ENCODE assay signal across 28 cellular contexts in the genomic region with DNA sequence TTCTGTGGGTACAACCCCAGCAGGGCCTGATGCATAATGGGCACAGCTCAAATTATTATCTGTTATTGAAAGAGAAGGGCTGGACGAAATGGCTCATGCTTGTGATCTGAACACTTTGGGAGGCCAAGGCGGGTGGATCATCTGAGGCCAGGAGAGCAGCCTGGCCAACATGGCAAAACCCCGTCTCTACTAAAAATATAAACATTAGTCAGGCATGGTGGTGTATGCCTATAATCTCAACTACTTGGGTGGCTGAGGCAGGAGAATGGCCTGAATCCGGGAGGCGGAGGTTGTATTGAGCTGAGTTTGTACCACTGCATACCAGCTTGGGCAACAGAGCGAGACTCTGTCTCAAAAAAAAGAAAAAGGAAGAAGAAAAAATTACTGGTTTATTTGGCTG.
"Had no signal": no experiment of that assay in that cellular context is flagged by ENCODE, and none has a peak within 500 bp of the region (broad histone marks: within the 10 kb centered on the region; RNA-seq: fewer than 3 reads in every experiment).

No MANE protein-coding gene starts in this region.

- H3K27ac ChIP-seq: parathyroid adenoma, spleen, tibial nerve, WERI-Rb-1 had no signal

- H3K4me3 Mint-ChIP-seq: activated CD4-positive, alpha-beta T cell treated with anti-CD3 and anti-CD28 coated beads, Interleukin-2, amount 10 ng/mL, durations not matched to agents 7 days and 5 days; activated CD8-positive, alpha-beta memory T cell treated with anti-CD3 and anti-CD28 coated beads, Interleukin-2, amount 10 ng/mL, durations not matched to agents 7 days and 5 days; activated CD8-positive, alpha-beta T cell treated with anti-CD3 and anti-CD28 coated beads for 36 hours; activated naive CD4-positive, alpha-beta T cell treated with anti-CD3 and anti-CD28 coated beads, Interleukin-2, amount 50 U/mL, for 24 hours; brain; nephron progenitor cell; T-helper 17 cell had no signal

- ATAC-seq: activated CD8-positive, alpha-beta memory T cell treated with anti-CD3 and anti-CD28 coated beads, Interleukin-2, amount 10 ng/mL, durations not matched to agents 7 days and 5 days; activated CD8-positive, alpha-beta T cell treated with anti-CD3 and anti-CD28 coated beads for 36 hours; mucosa of descending colon; T-helper 17 cell had no signal

- H3K4me1 ChIP-seq: parathyroid adenoma, tibial nerve had no signal

- H3K9ac ChIP-seq: parathyroid adenoma had no signal

- H3K27me3 Mint-ChIP-seq: activated CD4-positive, alpha-beta T cell treated with anti-CD3 and anti-CD28 coated beads, Interleukin-2, amount 10 ng/mL, durations not matched to agents 7 days and 5 days; activated CD8-positive, alpha-beta memory T cell treated with anti-CD3 and anti-CD28 coated beads, Interleukin-2, amount 10 ng/mL, durations not matched to agents 7 days and 5 days; activated CD8-positive, alpha-beta T cell treated with anti-CD3 and anti-CD28 coated beads for 36 hours; activated naive CD4-positive, alpha-beta T cell treated with anti-CD3 and anti-CD28 coated beads, Interleukin-2, amount 50 U/mL, for 24 hours; brain; T-helper 17 cell had no signal

- DNase-seq: activated CD4-positive, alpha-beta T cell treated with anti-CD3 and anti-CD28 coated beads, Interleukin-2, amount 10 ng/mL, durations not matched to agents 7 days and 5 days; activated CD4-positive, CD25-positive, alpha-beta regulatory T cell treated with anti-CD3 and anti-CD28 coated beads, Interleukin-2, amount 50 U/mL, for 72 hours; activated CD8-positive, alpha-beta memory T cell treated with anti-CD3 and anti-CD28 coated beads, Interleukin-2, amount 10 ng/mL, durations not matched to agents 7 days and 5 days; activated CD8-positive, alpha-beta T cell treated with anti-CD3 and anti-CD28 coated beads for 36 hours; activated gamma-delta T cell; activated T-cell treated with anti-CD3 and anti-CD28 coated beads for 4 hours; anterior cingulate cortex; central memory CD4-positive, alpha-beta T cell; effector memory CD4-positive, alpha-beta T cell; foreskin melanocyte; glutamatergic neuron; hypothalamus; mesendoderm; mucosa of descending colon; nephron progenitor cell; nucleus accumbens; spleen; stimulated activated CD4-positive, alpha-beta T cell treated with anti-CD3 and anti-CD28 coated beads, Interleukin-4, amount 100 ng/mL, for 1 hour; stimulated activated naive CD4-positive, alpha-beta T cell; substantia nigra; SW 1271; T-helper 17 cell; WERI-Rb-1 had no signal

- H3K4me3 ChIP-seq: mucosa of descending colon, spleen, tibial nerve had no signal

- H3K9me3 Mint-ChIP-seq: activated CD4-positive, alpha-beta T cell treated with anti-CD3 and anti-CD28 coated beads, Interleukin-2, amount 10 ng/mL, durations not matched to agents 7 days and 5 days; activated CD8-positive, alpha-beta T cell treated with anti-CD3 and anti-CD28 coated beads for 36 hours; activated naive CD4-positive, alpha-beta T cell treated with anti-CD3 and anti-CD28 coated beads, Interleukin-2, amount 50 U/mL, for 24 hours; brain; nephron progenitor cell had no signal

- H2AFZ ChIP-seq: parathyroid adenoma had no signal

- H3K4me1 Mint-ChIP-seq: activated naive CD4-positive, alpha-beta T cell treated with anti-CD3 and anti-CD28 coated beads, Interleukin-2, amount 50 U/mL, for 24 hours; brain had no signal

- H3K9me3 ChIP-seq: mucosa of descending colon, spleen, tibial nerve had no signal

- H3K27ac Mint-ChIP-seq: activated CD4-positive, alpha-beta T cell treated with anti-CD3 and anti-CD28 coated beads, Interleukin-2, amount 10 ng/mL, durations not matched to agents 7 days and 5 days; activated CD8-positive, alpha-beta memory T cell treated with anti-CD3 and anti-CD28 coated beads, Interleukin-2, amount 10 ng/mL, durations not matched to agents 7 days and 5 days; activated CD8-positive, alpha-beta T cell treated with anti-CD3 and anti-CD28 coated beads for 36 hours; activated naive CD4-positive, alpha-beta T cell treated with anti-CD3 and anti-CD28 coated beads, Interleukin-2, amount 50 U/mL, for 24 hours; brain; nephron progenitor cell; T-helper 17 cell had no signal

- FAIRE-seq: colon had no signal

- H3K27me3 ChIP-seq: spleen, tibial nerve had no signal

- H3K79me2 ChIP-seq: parathyroid adenoma had no signal
